25 cellular contexts compared by ENCODE assay signal in the genomic region with DNA sequence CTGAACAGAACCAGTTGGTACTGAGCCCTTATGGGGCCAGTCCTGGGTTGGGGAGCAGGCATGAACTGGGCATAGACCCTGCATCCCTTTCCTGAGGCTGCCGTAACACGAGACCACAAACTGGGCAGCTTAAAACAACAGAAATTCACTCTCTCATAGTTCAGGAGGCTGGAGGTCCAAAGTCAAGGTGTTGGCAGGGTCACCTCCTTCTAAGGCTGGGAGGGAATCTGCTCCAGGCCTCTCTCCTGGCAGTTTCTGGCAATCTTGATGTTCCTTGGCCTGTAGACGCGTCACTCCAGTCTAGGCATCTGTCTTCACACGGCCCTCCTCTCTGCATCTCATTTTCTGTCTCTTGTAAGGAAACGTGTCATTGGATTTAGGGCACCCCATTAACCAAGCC.
"Had no signal": no experiment of that assay in that cellular context is flagged by ENCODE, and none has a peak within 500 bp of the region (broad histone marks: within the 10 kb centered on the region; RNA-seq: fewer than 3 reads in every experiment).

No MANE protein-coding gene starts in this region.

- H3K27ac ChIP-seq: breast epithelium, colonic mucosa, dorsolateral prefrontal cortex, gastrocnemius medialis, left lung, lower lobe of right lung, ovary, prostate gland, tibial nerve, VCaP had no signal

- H3K27me3 ChIP-seq: breast epithelium, colonic mucosa, dorsolateral prefrontal cortex, gastrocnemius medialis, left lung, ovary, tibial nerve had no signal

- H3K4me3 ChIP-seq: breast epithelium, colonic mucosa, dorsolateral prefrontal cortex, gastrocnemius medialis, left lung, lower lobe of right lung, ovary, prostate gland, tibial nerve had no signal

- H3K27me3 Mint-ChIP-seq: central memory CD8-positive, alpha-beta T cell; effector memory CD8-positive, alpha-beta T cell had no signal

- H3K4me3 Mint-ChIP-seq: activated T-cell treated with anti-CD3 and anti-CD28 coated beads, Interleukin-2, amount 50 U/mL, for 72 hours; central memory CD8-positive, alpha-beta T cell; effector memory CD8-positive, alpha-beta T cell; natural killer cell treated with Interleukin-12 subunit alpha and Interleukin-12 subunit beta and Interleukin-15 and Interleukin-18, amount 100 ng/mL, for 72 hours; T-helper 2 cell treated with Interferon-gamma antibody and Interleukin-4, amounts not matched to agents 5 μg/mL and 100 μg/mL, for 36 hours had no signal

- H3K27ac Mint-ChIP-seq: activated T-cell treated with anti-CD3 and anti-CD28 coated beads, Interleukin-2, amount 50 U/mL, for 72 hours; effector memory CD8-positive, alpha-beta T cell; natural killer cell treated with Interleukin-12 subunit alpha and Interleukin-12 subunit beta and Interleukin-15 and Interleukin-18, amount 100 ng/mL, for 72 hours; T-helper 2 cell treated with Interferon-gamma antibody and Interleukin-4, amounts not matched to agents 5 μg/mL and 100 μg/mL, for 36 hours had no signal

- H3K9me3 Mint-ChIP-seq: activated T-cell treated with anti-CD3 and anti-CD28 coated beads, Interleukin-2, amount 50 U/mL, for 72 hours; central memory CD8-positive, alpha-beta T cell; effector memory CD8-positive, alpha-beta T cell; natural killer cell treated with Interleukin-12 subunit alpha and Interleukin-12 subunit beta and Interleukin-15 and Interleukin-18, amount 100 ng/mL, for 72 hours; T-helper 2 cell treated with Interferon-gamma antibody and Interleukin-4, amounts not matched to agents 5 μg/mL and 100 μg/mL, for 36 hours had no signal

- H3K4me1 ChIP-seq: breast epithelium, colonic mucosa, gastrocnemius medialis, left lung, lower lobe of right lung, prostate gland had no signal

- H3K9me3 ChIP-seq: breast epithelium, colonic mucosa, gastrocnemius medialis, left lung, lower lobe of right lung, ovary, prostate gland, tibial nerve had no signal

- ATAC-seq: activated T-cell treated with anti-CD3 and anti-CD28 coated beads, Interleukin-2, amount 50 U/mL, for 72 hours; effector memory CD8-positive, alpha-beta T cell; gastrocnemius medialis; left lung; lower lobe of right lung; natural killer cell treated with Interleukin-12 subunit alpha and Interleukin-12 subunit beta and Interleukin-15 and Interleukin-18, amount 100 ng/mL, for 72 hours had no signal

- H3K36me3 ChIP-seq: breast epithelium, colonic mucosa, gastrocnemius medialis, left lung, lower lobe of right lung, ovary, prostate gland, tibial nerve had no signal

- DNase-seq: activated CD4-positive, alpha-beta T cell treated with anti-CD3 and anti-CD28 coated beads for 4 hours; activated CD4-positive, alpha-beta T cell treated with anti-CD3 and anti-CD28 coated beads, Interleukin-2, amount 50 U/mL, for 4 hours; activated naive CD4-positive, alpha-beta T cell treated with anti-CD3 and anti-CD28 coated beads, Interleukin-2, amount 50 U/mL, for 16 hours; activated T-cell treated with anti-CD3 and anti-CD28 coated beads for 4 hours; activated T-cell treated with anti-CD3 and anti-CD28 coated beads, Interleukin-2, amount 50 U/mL, for 72 hours; colonic mucosa; effector memory CD8-positive, alpha-beta T cell; erythroblast; glutamatergic neuron; lower lobe of right lung; mesenchymal stem cell; retina; stimulated activated naive CD4-positive, alpha-beta T cell treated with Interleukin-2 at 50 U/mL for 16 hours; T-helper 1 cell had no signal

- H3K36me3 Mint-ChIP-seq: natural killer cell treated with Interleukin-12 subunit alpha and Interleukin-12 subunit beta and Interleukin-15 and Interleukin-18, amount 100 ng/mL, for 72 hours had no signal
